ENCODE assay signal across 1 cellular context in genomic region chr5:76542887-76543690, GRCh38.
TF ChIP-seq lines count a peak whose summit lies in the region.

No MANE protein-coding gene starts in this region.

TF ChIP-seq in K562, 482 proteins besides CTCF, POLR2A, EP300 and RAD21 (continued from another document and continues in another):
- TF ChIP-seq YY1 (IDR thresholded peaks at IDR 0.05; ENCODE audit: borderline replicate concordance in 1 of 3, control insufficient read depth in 1 of 3, extremely low read depth in 1 of 3, insufficient read depth in 3 of 3, insufficient read length in 1 of 3, insufficient replicate concordance in 2 of 3, low read depth in 1 of 3, low read length in 2 of 3) (peak in 1 of 3 experiments; percentile 66), NRF1 (conservative IDR thresholded peaks at IDR 0.05 in 1 of 2, IDR thresholded peaks at IDR 0.05 in 1 of 2) (0 out of 4 replicates have a peak, but pooled peaks of 1 of the 2 experiments have one; percentile 31), NCOR1 (IDR thresholded peaks at IDR 0.05) (peak; percentile 50), NUFIP1 (IDR thresholded peaks at IDR 0.05; ENCODE audit: partially characterized antibody) (no peak), ZNF239 (CRISPR knock-in tag; IDR thresholded peaks at IDR 0.05) (no peak), XRCC5 (IDR thresholded peaks at IDR 0.05; ENCODE audit: low read depth, low read length) (no peak), ZNF197 (CRISPR knock-in tag; IDR thresholded peaks at IDR 0.05; ENCODE audit: low read depth) (0 out of 2 replicates have a peak, but pooled peaks have one; percentile 22), ARID1B (IDR thresholded peaks at IDR 0.05) (peak; percentile 88), FOXM1 (IDR thresholded peaks at IDR 0.05; ENCODE audit: low read depth) (peak; percentile 29; the same call in 1 of the 2 replicates), FOXM1 (CRISPR knock-in tag; IDR thresholded peaks at IDR 0.05; ENCODE audit: low read depth) (no peak), SOX6 (IDR thresholded peaks at IDR 0.05) (peak; percentile 79), OTX1 (CRISPR knock-in tag; IDR thresholded peaks at IDR 0.05) (no peak), SPI1 (IDR thresholded peaks at IDR 0.05; ENCODE audit: borderline replicate concordance, low read depth, low read length) (no peak), STAT5A (IDR thresholded peaks at IDR 0.05; ENCODE audit: borderline replicate concordance, low read length) (peak; percentile 18; the same call in 1 of the 2 replicates), ATF1 (CRISPR knock-in tag; IDR thresholded peaks at IDR 0.05) (no peak), ATF1 (tag; IDR thresholded peaks at IDR 0.05) (peak; percentile 72), ZHX1 (conservative IDR thresholded peaks at IDR 0.05; ENCODE audit: low read length) (no peak), KLF1 (tag; IDR thresholded peaks at IDR 0.05) (no peak), ILK (tag; IDR thresholded peaks at IDR 0.05; ENCODE audit: borderline replicate concordance, low read depth) (no peak), CCNT2 (IDR thresholded peaks at IDR 0.05; ENCODE audit: borderline replicate concordance, extremely low read depth, insufficient read length, low read depth, low read length) (peak; percentile 40), AFF4 (CRISPR knock-in tag; IDR thresholded peaks at IDR 0.05) (no peak), NR2C2 (CRISPR knock-in tag; IDR thresholded peaks at IDR 0.05) (no peak), NR2C2 (tag; IDR thresholded peaks at IDR 0.05) (no peak), PBX2 (CRISPR knock-in tag; IDR thresholded peaks at IDR 0.05; ENCODE audit: low read depth) (no peak), PBX2 (tag; conservative IDR thresholded peaks at IDR 0.05; ENCODE audit: low read depth) (peak; percentile 92), CBX5 (IDR thresholded peaks at IDR 0.05; ENCODE audit: borderline replicate concordance, low read depth) (no peak), CTBP1 (IDR thresholded peaks at IDR 0.05; ENCODE audit: borderline replicate concordance) (peak; percentile 42; the same call in 1 of the 2 replicates), CEBPG (CRISPR knock-in tag; IDR thresholded peaks at IDR 0.05) (peak; percentile 62; the same call in 1 of the 2 replicates), CEBPG (tag; conservative IDR thresholded peaks at IDR 0.05 in 1 of 2, IDR thresholded peaks at IDR 0.05 in 1 of 2) (peak; percentile 74 to 84), RERE (CRISPR knock-in tag; IDR thresholded peaks at IDR 0.05; ENCODE audit: borderline replicate concordance) (no peak), L3MBTL2 (IDR thresholded peaks at IDR 0.05) (peak; percentile 47; the same call in 1 of the 2 replicates), HDAC8 (tag; IDR thresholded peaks at IDR 0.05) (no peak), SREBF1 (IDR thresholded peaks at IDR 0.05; ENCODE audit: borderline replicate concordance, low read depth, low read length) (no peak), ZNF695 (CRISPR knock-in tag; IDR thresholded peaks at IDR 0.05) (no peak), ZNF431 (CRISPR knock-in tag; IDR thresholded peaks at IDR 0.05) (no peak), KAT8 (IDR thresholded peaks at IDR 0.05; ENCODE audit: low read depth) (no peak), POLR3A (IDR thresholded peaks at IDR 0.05; ENCODE audit: borderline replicate concordance, extremely low read depth, insufficient read depth, insufficient read length) (no peak)
- TF ChIP-seq, protein P1, sequence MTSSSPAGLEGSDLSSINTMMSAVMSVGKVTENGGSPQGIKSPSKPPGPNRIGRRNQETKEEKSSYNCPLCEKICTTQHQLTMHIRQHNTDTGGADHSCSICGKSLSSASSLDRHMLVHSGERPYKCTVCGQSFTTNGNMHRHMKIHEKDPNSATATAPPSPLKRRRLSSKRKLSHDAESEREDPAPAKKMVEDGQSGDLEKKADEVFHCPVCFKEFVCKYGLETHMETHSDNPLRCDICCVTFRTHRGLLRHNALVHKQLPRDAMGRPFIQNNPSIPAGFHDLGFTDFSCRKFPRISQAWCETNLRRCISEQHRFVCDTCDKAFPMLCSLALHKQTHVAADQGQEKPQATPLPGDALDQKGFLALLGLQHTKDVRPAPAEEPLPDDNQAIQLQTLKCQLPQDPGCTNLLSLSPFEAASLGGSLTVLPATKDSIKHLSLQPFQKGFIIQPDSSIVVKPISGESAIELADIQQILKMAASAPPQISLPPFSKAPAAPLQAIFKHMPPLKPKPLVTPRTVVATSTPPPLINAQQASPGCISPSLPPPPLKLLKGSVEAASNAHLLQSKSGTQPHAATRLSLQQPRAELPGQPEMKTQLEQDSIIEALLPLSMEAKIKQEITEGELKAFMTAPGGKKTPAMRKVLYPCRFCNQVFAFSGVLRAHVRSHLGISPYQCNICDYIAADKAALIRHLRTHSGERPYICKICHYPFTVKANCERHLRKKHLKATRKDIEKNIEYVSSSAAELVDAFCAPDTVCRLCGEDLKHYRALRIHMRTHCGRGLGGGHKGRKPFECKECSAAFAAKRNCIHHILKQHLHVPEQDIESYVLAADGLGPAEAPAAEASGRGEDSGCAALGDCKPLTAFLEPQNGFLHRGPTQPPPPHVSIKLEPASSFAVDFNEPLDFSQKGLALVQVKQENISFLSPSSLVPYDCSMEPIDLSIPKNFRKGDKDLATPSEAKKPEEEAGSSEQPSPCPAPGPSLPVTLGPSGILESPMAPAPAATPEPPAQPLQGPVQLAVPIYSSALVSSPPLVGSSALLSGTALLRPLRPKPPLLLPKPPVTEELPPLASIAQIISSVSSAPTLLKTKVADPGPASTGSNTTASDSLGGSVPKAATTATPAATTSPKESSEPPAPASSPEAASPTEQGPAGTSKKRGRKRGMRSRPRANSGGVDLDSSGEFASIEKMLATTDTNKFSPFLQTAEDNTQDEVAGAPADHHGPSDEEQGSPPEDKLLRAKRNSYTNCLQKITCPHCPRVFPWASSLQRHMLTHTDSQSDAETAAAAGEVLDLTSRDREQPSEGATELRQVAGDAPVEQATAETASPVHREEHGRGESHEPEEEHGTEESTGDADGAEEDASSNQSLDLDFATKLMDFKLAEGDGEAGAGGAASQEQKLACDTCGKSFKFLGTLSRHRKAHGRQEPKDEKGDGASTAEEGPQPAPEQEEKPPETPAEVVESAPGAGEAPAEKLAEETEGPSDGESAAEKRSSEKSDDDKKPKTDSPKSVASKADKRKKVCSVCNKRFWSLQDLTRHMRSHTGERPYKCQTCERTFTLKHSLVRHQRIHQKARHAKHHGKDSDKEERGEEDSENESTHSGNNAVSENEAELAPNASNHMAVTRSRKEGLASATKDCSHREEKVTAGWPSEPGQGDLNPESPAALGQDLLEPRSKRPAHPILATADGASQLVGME (CRISPR knock-in tag; IDR thresholded peaks at IDR 0.05), result 0 out of 2 replicates have a peak, but pooled peaks have one; percentile 51
- TF ChIP-seq, protein P2, sequence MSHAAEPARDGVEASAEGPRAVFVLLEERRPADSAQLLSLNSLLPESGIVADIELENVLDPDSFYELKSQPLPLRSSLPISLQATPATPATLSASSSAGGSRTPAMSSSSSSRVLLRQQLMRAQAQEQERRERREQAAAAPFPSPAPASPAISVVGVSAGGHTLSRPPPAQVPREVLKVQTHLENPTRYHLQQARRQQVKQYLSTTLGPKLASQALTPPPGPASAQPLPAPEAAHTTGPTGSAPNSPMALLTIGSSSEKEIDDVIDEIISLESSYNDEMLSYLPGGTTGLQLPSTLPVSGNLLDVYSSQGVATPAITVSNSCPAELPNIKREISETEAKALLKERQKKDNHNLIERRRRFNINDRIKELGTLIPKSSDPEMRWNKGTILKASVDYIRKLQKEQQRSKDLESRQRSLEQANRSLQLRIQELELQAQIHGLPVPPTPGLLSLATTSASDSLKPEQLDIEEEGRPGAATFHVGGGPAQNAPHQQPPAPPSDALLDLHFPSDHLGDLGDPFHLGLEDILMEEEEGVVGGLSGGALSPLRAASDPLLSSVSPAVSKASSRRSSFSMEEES (CRISPR knock-in tag; IDR thresholded peaks at IDR 0.05), result no peak
